ENCODE assay signal across 35 cellular contexts in the genomic region with DNA sequence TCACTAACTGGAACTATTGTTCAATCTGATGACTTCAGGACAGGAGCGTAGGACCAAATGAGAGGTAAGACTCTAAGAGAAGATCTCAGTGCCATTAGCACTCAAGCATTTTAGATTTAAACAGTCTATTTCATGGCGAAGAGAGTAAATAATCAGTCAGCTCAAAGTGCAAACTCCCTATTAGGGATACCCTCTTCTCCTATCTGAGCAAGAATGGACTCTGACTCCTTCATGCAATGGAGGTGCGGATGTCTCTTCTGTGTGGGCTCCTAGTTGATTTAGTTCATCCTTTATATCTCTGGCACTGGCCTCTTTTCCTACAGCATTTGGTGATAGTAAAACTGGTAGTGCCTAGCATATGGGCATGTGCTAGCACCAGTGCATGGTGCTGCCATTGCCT.
DNase-seq lines count a peak whose midpoint lies in the region; ATAC-seq, FAIRE-seq and TF ChIP-seq lines count a peak whose summit lies in the region.
"Had no signal": no experiment of that assay in that cellular context is flagged by ENCODE, and none has a peak within 500 bp of the region (broad histone marks: within the 10 kb centered on the region; RNA-seq: fewer than 3 reads in every experiment).

No MANE protein-coding gene starts in this region.

- H3K36me3 ChIP-seq in HepG2 (replicated peaks in 1 of 2; ENCODE audit: control insufficient read depth in 1 of 2, insufficient read depth in 2 of 2, low read length in 2 of 2) (no peaks in the 10 kb centered on the region), right lobe of liver (no peaks in the 10 kb centered on the region), bronchial epithelial cell (ENCODE audit: control insufficient read depth, insufficient read depth, low read length) (no peaks in the 10 kb centered on the region), Karpas-422 (ENCODE audit: insufficient read depth, low read length) (no peaks in the 10 kb centered on the region)
- H3K36me3 ChIP-seq: BE2C; BLaER1; BLaER1 treated with 17β-estradiol and CSF1 and Interleukin-3, amounts not matched to agents 10 nM and 100 nM had no signal

- peaks cover 0 to 7% of the 10 kb centered on the region in 2 donors for H3K9me3 Mint-ChIP-seq in stimulated activated naive CD8-positive, alpha-beta T cell treated with anti-CD3 and anti-CD28 coated beads, Interleukin-15, amount 100 ng/mL, for 72 hours

- no peak for TF ChIP-seq CTCF in HepG2 (CRISPR knock-in tag; IDR thresholded peaks at IDR 0.05)
- TF ChIP-seq CTCF in right lobe of liver (IDR thresholded peaks at IDR 0.05): no peak
- no peak for TF ChIP-seq CTCF in bronchial epithelial cell (IDR thresholded peaks at IDR 0.05; ENCODE audit: insufficient read depth, low read length, severe bottlenecking)

- in situ Hi-C loops in HepG2 (cut with HindIII; ENCODE audit: extremely low pct_ligation_motif_present, low pct_unique_long_range_greater_than_20kb): no loop called here

- no peaks in the 10 kb centered on the region for H3K9me2 ChIP-seq in Karpas-422 (replicated peaks; ENCODE audit: insufficient read depth, low read length)

- FAIRE-seq in HepG2 (lab: Jason Lieb, UNC) (no peak), H54 (lab: Jason Lieb, UNC) (peak; percentile 55), bronchial epithelial cell (lab: Jason Lieb, UNC) (peak; percentile 72)
- FAIRE-seq: A204.1, A549, D721Med had no signal

- WGBS in HepG2 (ENCODE audit: low lambda C conversion rate): 7% methylated on average over 3 of the region's 3 CpGs
- WGBS in right lobe of liver (ENCODE audit: insufficient coverage, low coverage, low lambda C conversion rate, missing lambda C conversion rate): 43% methylated on average over 3 of the region's 3 CpGs

- no peak for TF ChIP-seq RAD21 in HepG2 (CRISPR knock-in tag; IDR thresholded peaks at IDR 0.05)

- DNase-seq in HepG2 (ENCODE audit: low spot score): peak; percentile 1
- no peak for DNase-seq in right lobe of liver
- DNase-seq in H54 (ENCODE audit: insufficient read length, low spot score): no peak
- no peak for DNase-seq in bronchial epithelial cell (ENCODE audit: low read depth)
- no peak for DNase-seq in stimulated activated naive CD8-positive, alpha-beta T cell treated with anti-CD3 and anti-CD28 coated beads, Interleukin-15, amount 100 ng/mL, for 72 hours
- no peak for DNase-seq in Karpas-422
- DNase-seq: 8988T; ACHN; AML-193; BE2C; C1 segment of cervical spinal cord; Caco-2; Calu3; CD4-positive, alpha-beta memory T cell; CD4-positive, alpha-beta T cell; CD4-positive, CD25-positive, alpha-beta regulatory T cell; CD8-positive, alpha-beta memory T cell; CD8-positive, alpha-beta T cell; COR-L47; DMS 273 treated with DMSO at 0.1 percent for 48 hours; DMS153; DMS53; DMS79; DMS79 treated with DMSO at 0.1 percent for 48 hours; DND-41; EL had no signal

- POLR2A ChIA-PET in HepG2 (lab: Yijun Ruan, JAX): no interaction called here

- ATAC-seq in HepG2 (peak; percentile 77; the same call in 2 of the 3 replicates), right lobe of liver (no peak)
- no peak for ATAC-seq in stimulated activated naive CD8-positive, alpha-beta T cell treated with anti-CD3 and anti-CD28 coated beads, Interleukin-15, amount 100 ng/mL, for 72 hours
- ATAC-seq: A549; CD8-positive, alpha-beta T cell had no signal

- H2AFZ ChIP-seq in HepG2 (ENCODE audit: low read length) (no peak overlapping the region), Karpas-422 (ENCODE audit: low read length) (no peak overlapping the region)

- H3K4me3 Mint-ChIP-seq in stimulated activated naive CD8-positive, alpha-beta T cell treated with anti-CD3 and anti-CD28 coated beads, Interleukin-15, amount 100 ng/mL, for 72 hours: no peak overlapping the region
- H3K4me3 Mint-ChIP-seq: B cell; CD14-positive monocyte; CD4-positive, alpha-beta memory T cell; CD4-positive, alpha-beta T cell; CD4-positive, CD25-positive, alpha-beta regulatory T cell; CD8-positive, alpha-beta memory T cell; CD8-positive, alpha-beta T cell had no signal

- H3K27me3 ChIP-seq in HepG2 (ENCODE audit: control insufficient read depth in 1 of 2, insufficient read depth in 2 of 2, low read length in 2 of 2): no peaks in the 10 kb centered on the region
- no peaks in the 10 kb centered on the region for H3K27me3 ChIP-seq in right lobe of liver
- no peaks in the 10 kb centered on the region for H3K27me3 ChIP-seq in bronchial epithelial cell (ENCODE audit: control insufficient read depth, insufficient read depth, low read length)
- H3K27me3 ChIP-seq in Karpas-422 (ENCODE audit: low read length): peaks cover 2% of the 10 kb centered on the region; the same call in 1 of the 2 replicates
- H3K27me3 ChIP-seq: BE2C; BLaER1; BLaER1 treated with 17β-estradiol and CSF1 and Interleukin-3, amounts not matched to agents 10 nM and 100 nM had no signal

- H3K27me3 Mint-ChIP-seq in stimulated activated naive CD8-positive, alpha-beta T cell treated with anti-CD3 and anti-CD28 coated beads, Interleukin-15, amount 100 ng/mL, for 72 hours: no peaks in the 10 kb centered on the region
- H3K27me3 Mint-ChIP-seq: B cell; CD4-positive, alpha-beta memory T cell; CD4-positive, alpha-beta T cell; CD4-positive, CD25-positive, alpha-beta regulatory T cell; CD8-positive, alpha-beta memory T cell had no signal

- TF ChIP-seq EP300 in HepG2 (IDR thresholded peaks at IDR 0.05; ENCODE audit: low read depth in 2 of 2, low read length in 2 of 2): no peak
- no peak for TF ChIP-seq EP300 in HepG2 (CRISPR knock-in tag; IDR thresholded peaks at IDR 0.05; ENCODE audit: borderline replicate concordance)

- no TSS peak for BruUV-seq in HepG2 (replicated peaks; lab: Mats Ljungman, UMichigan)

- no peak overlapping the region for H3K27ac Mint-ChIP-seq in stimulated activated naive CD8-positive, alpha-beta T cell treated with anti-CD3 and anti-CD28 coated beads, Interleukin-15, amount 100 ng/mL, for 72 hours
- H3K27ac Mint-ChIP-seq: B cell; CD14-positive monocyte; CD4-positive, alpha-beta memory T cell; CD4-positive, alpha-beta T cell; CD4-positive, CD25-positive, alpha-beta regulatory T cell; CD8-positive, alpha-beta memory T cell; CD8-positive, alpha-beta T cell had no signal

- H3K4me1 ChIP-seq in HepG2 (ENCODE audit: insufficient read depth, low read length): peaks cover 7% of the 10 kb centered on the region; the same call in 1 of the 2 replicates
- H3K4me1 ChIP-seq in right lobe of liver: no peaks in the 10 kb centered on the region
- no peaks in the 10 kb centered on the region for H3K4me1 ChIP-seq in Karpas-422 (ENCODE audit: low read length)
- H3K4me1 ChIP-seq: A549, BE2C, BLaER1, Caco-2 had no signal

- H3K9me3 ChIP-seq in HepG2 (ENCODE audit: low read length): peaks cover 6% of the 10 kb centered on the region; the same call in 1 of the 2 replicates
- H3K9me3 ChIP-seq in right lobe of liver: no peaks in the 10 kb centered on the region
- no peaks in the 10 kb centered on the region for H3K9me3 ChIP-seq in Karpas-422 (ENCODE audit: low read length)
- H3K9me3 ChIP-seq: A549, BE2C, Caco-2 had no signal

- H3K27ac ChIP-seq in HepG2 (ENCODE audit: extremely low read length, insufficient read depth, low read length) (no peak overlapping the region), right lobe of liver (no peak overlapping the region), Karpas-422 (ENCODE audit: low read length) (no peak overlapping the region)
- H3K27ac ChIP-seq: 22Rv1; A549; BLaER1; BLaER1 treated with 17β-estradiol and CSF1 and Interleukin-3, amounts not matched to agents 10 nM and 100 nM; C4-2B had no signal

- H4K20me1 ChIP-seq in HepG2 (ENCODE audit: insufficient read depth, low read length) (no peaks in the 10 kb centered on the region), Karpas-422 (ENCODE audit: insufficient read depth, low read depth, low read length) (no peaks in the 10 kb centered on the region)
- H4K20me1 ChIP-seq: BLaER1; BLaER1 treated with 17β-estradiol and CSF1 and Interleukin-3, amounts not matched to agents 10 nM and 100 nM had no signal

- CTCF ChIA-PET in HepG2 (lab: Yijun Ruan, JAX; ENCODE audit: low intra/inter-chr PET ratio, low total read pairs): no interaction called here

- H3K9ac ChIP-seq in HepG2 (ENCODE audit: insufficient read depth, low read depth, low read length) (no peak overlapping the region), Karpas-422 (ENCODE audit: low read length) (no peak overlapping the region)
- H3K9ac ChIP-seq: BLaER1; BLaER1 treated with 17β-estradiol and CSF1 and Interleukin-3, amounts not matched to agents 10 nM and 100 nM had no signal

- H3K79me2 ChIP-seq in HepG2 (ENCODE audit: insufficient read depth, low read length) (no peaks in the 10 kb centered on the region), Karpas-422 (ENCODE audit: low read length) (no peaks in the 10 kb centered on the region)

- TF ChIP-seq POLR2A in HepG2 (IDR thresholded peaks at IDR 0.05; ENCODE audit: insufficient read depth in 1 of 2, low read depth in 2 of 2, low read length in 2 of 2): no peak
- no peak for TF ChIP-seq POLR2A in right lobe of liver (IDR thresholded peaks at IDR 0.05)
- TF ChIP-seq POLR2A in H54 (IDR thresholded peaks at IDR 0.05; ENCODE audit: low read depth, low read length): no peak

- no peaks in the 10 kb centered on the region for H3K4me1 Mint-ChIP-seq in stimulated activated naive CD8-positive, alpha-beta T cell treated with anti-CD3 and anti-CD28 coated beads, Interleukin-15, amount 100 ng/mL, for 72 hours
- H3K4me1 Mint-ChIP-seq: B cell; CD14-positive monocyte; CD4-positive, alpha-beta memory T cell; CD4-positive, CD25-positive, alpha-beta regulatory T cell; CD8-positive, alpha-beta memory T cell had no signal

- intact Hi-C loops in HepG2 (cut with micrococcal nuclease; ENCODE audit: unreplicated experiment) (no loop called here), right lobe of liver (cut with DNase I) (no loop called here)

- H3K4me3 ChIP-seq in HepG2 (replicated peaks in 1 of 3; ENCODE audit: insufficient read depth in 1 of 3, low read depth in 2 of 3, low read length in 3 of 3) (no peak overlapping the region), right lobe of liver (no peak overlapping the region), bronchial epithelial cell (ENCODE audit: low read depth, low read length) (no peak overlapping the region), Karpas-422 (ENCODE audit: low read length) (no peak overlapping the region)
- H3K4me3 ChIP-seq: A549; BLaER1; BLaER1 treated with 17β-estradiol and CSF1 and Interleukin-3, amounts not matched to agents 10 nM and 100 nM had no signal

- H3K4me2 ChIP-seq in HepG2 (ENCODE audit: low read depth, low read length) (no peak overlapping the region), Karpas-422 (ENCODE audit: low read depth, low read length, poor library complexity, severe bottlenecking) (no peak overlapping the region)
- H3K4me2 ChIP-seq: A549; BLaER1; BLaER1 treated with 17β-estradiol and CSF1 and Interleukin-3, amounts not matched to agents 10 nM and 100 nM had no signal

TF ChIP-seq in HepG2, 621 proteins besides CTCF, POLR2A, EP300 and RAD21:
- TF ChIP-seq HNF4A (CRISPR knock-in tag; IDR thresholded peaks at IDR 0.05): peak; percentile 64
- no peak for TF ChIP-seq ZC3H13 (CRISPR knock-in tag; IDR thresholded peaks at IDR 0.05)
